7 cellular contexts compared by ENCODE assay signal in the genomic region with DNA sequence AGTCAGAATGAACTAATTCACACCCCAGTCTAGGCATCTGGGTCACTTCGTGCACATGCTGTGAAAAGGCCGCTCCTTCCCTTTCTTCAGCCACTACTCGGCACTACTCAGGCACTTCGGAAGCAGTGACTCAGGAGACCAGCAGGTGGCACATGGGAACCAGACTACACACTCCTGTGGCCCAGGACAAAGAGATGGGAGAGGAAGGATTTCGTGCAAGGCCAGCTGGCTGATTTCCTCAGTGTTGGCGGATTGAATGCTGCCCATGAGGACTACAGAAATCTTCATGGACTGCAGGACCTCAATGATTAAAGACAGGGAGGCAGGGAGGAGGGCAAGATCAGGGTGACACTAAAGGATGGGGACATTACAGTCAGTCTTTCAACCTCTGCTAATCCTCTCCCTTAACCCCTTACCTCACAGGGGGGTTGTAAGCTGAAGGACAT.
DNase-seq lines count a peak whose midpoint lies in the region; ATAC-seq, FAIRE-seq and TF ChIP-seq lines count a peak whose summit lies in the region.

No MANE protein-coding gene starts in this region.

- H3K27me3 ChIP-seq in adipocyte (replicated peaks; ENCODE audit: control insufficient read depth, insufficient read depth, low read length) (peaks cover 20% of the 10 kb centered on the region), heart left ventricle (no peaks in the 10 kb centered on the region)

- DNase-seq in GM12892 (ENCODE audit: insufficient read length) (peak; percentile 35), NCI-H1105 (lab: John Stamatoyannopoulos, UW) (peak; percentile 70), adipocyte (ENCODE audit: low read depth) (peak; percentile 88), heart left ventricle (peak; percentile 71 to 81 (median 77)), putamen (ENCODE audit: low spot score) (peak; percentile 77)

- FAIRE-seq in GM12892 (lab: Jason Lieb, UNC): peak; percentile 96

- no peak for TF ChIP-seq POLR2A in GM12892 (IDR thresholded peaks at IDR 0.05; ENCODE audit: low read depth, low read length)
- no peak for TF ChIP-seq POLR2A in heart left ventricle (IDR thresholded peaks at IDR 0.05)

- H3K4me1 ChIP-seq in adipocyte (ENCODE audit: control insufficient read depth, insufficient read depth, low read length) (peaks cover 2% of the 10 kb centered on the region), heart left ventricle (peaks cover 0 to 10% (median 0%) of the 10 kb centered on the region in 12 donors)

- intact Hi-C loops in heart left ventricle (cut with DNase I): loop anchor here (2.0 to 10.0 kb wide), 9 partner anchors 562 to 942 kb away; no protein-coding TSS in a partner anchor

- ATAC-seq in HG02642 (IDR thresholded peaks at IDR 0.05; ENCODE audit: poor library complexity, unreplicated experiment): peak; percentile 67
- peak; percentile 100 for ATAC-seq in SK-N-SH treated with all-trans-retinoic acid at 6 μM for 48 hours
- peak; percentile 92 to 99 (median 98) for ATAC-seq in heart left ventricle

- WGBS in heart left ventricle, 4 donors: 2 to 9% (median 8%) methylated on average over 6 of the region's 6 CpGs

- peak; percentile 59 to 87 (median 74) for TF ChIP-seq CTCF in heart left ventricle (IDR thresholded peaks at IDR 0.05)

- H3K36me3 ChIP-seq in adipocyte (ENCODE audit: control insufficient read depth, insufficient read depth, low read length, severe bottlenecking) (no peaks in the 10 kb centered on the region), heart left ventricle (no peaks in the 10 kb centered on the region)

- H3K9ac ChIP-seq in adipocyte (ENCODE audit: low read length): peak overlapping the region; percentile 10

- no peak overlapping the region for H3K27ac ChIP-seq in heart left ventricle

- H3K4me3 ChIP-seq in adipocyte (ENCODE audit: low read length) (no peak overlapping the region), heart left ventricle (no peak overlapping the region)

- no peaks in the 10 kb centered on the region for H3K9me3 ChIP-seq in adipocyte (ENCODE audit: control insufficient read depth, low read length)
- H3K9me3 ChIP-seq in heart left ventricle: no peaks in the 10 kb centered on the region

TF ChIP-seq in SK-N-SH treated with all-trans-retinoic acid at 6 μM for 48 hours, 23 proteins besides CTCF, POLR2A, EP300 and RAD21:
- TF ChIP-seq PATZ1 (CRISPR knock-in tag; IDR thresholded peaks at IDR 0.05; ENCODE audit: borderline replicate concordance) (no peak), PPARA (CRISPR knock-in tag; IDR thresholded peaks at IDR 0.05; ENCODE audit: borderline replicate concordance) (no peak), ZNF70 (CRISPR knock-in tag; IDR thresholded peaks at IDR 0.05) (no peak), TOX (CRISPR knock-in tag; IDR thresholded peaks at IDR 0.05; ENCODE audit: borderline replicate concordance) (no peak), ARNTL (CRISPR knock-in tag; IDR thresholded peaks at IDR 0.05; ENCODE audit: borderline replicate concordance, low read depth) (no peak), ZFP3 (CRISPR knock-in tag; IDR thresholded peaks at IDR 0.05) (no peak), ZC3H10 (CRISPR knock-in tag; IDR thresholded peaks at IDR 0.05) (no peak), ZFP30 (CRISPR knock-in tag; IDR thresholded peaks at IDR 0.05) (no peak), ESRRG (CRISPR knock-in tag; IDR thresholded peaks at IDR 0.05) (no peak), GLIS3 (CRISPR knock-in tag; IDR thresholded peaks at IDR 0.05) (no peak), ZNF565 (CRISPR knock-in tag; conservative IDR thresholded peaks at IDR 0.05; ENCODE audit: low read depth) (no peak), OSR1 (CRISPR knock-in tag; IDR thresholded peaks at IDR 0.05) (no peak), ZNF8 (CRISPR knock-in tag; IDR thresholded peaks at IDR 0.05) (no peak), CSDC2 (CRISPR knock-in tag; IDR thresholded peaks at IDR 0.05) (no peak), TCF4 (CRISPR knock-in tag; IDR thresholded peaks at IDR 0.05; ENCODE audit: borderline replicate concordance) (no peak)
- TF ChIP-seq, protein P1, sequence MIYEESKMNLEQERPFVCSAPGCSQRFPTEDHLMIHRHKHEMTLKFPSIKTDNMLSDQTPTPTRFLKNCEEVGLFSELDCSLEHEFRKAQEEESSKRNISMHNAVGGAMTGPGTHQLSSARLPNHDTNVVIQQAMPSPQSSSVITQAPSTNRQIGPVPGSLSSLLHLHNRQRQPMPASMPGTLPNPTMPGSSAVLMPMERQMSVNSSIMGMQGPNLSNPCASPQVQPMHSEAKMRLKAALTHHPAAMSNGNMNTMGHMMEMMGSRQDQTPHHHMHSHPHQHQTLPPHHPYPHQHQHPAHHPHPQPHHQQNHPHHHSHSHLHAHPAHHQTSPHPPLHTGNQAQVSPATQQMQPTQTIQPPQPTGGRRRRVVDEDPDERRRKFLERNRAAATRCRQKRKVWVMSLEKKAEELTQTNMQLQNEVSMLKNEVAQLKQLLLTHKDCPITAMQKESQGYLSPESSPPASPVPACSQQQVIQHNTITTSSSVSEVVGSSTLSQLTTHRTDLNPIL (CRISPR knock-in tag; IDR thresholded peaks at IDR 0.05; ENCODE audit: low read depth): no peak
- TF ChIP-seq, protein P2, sequence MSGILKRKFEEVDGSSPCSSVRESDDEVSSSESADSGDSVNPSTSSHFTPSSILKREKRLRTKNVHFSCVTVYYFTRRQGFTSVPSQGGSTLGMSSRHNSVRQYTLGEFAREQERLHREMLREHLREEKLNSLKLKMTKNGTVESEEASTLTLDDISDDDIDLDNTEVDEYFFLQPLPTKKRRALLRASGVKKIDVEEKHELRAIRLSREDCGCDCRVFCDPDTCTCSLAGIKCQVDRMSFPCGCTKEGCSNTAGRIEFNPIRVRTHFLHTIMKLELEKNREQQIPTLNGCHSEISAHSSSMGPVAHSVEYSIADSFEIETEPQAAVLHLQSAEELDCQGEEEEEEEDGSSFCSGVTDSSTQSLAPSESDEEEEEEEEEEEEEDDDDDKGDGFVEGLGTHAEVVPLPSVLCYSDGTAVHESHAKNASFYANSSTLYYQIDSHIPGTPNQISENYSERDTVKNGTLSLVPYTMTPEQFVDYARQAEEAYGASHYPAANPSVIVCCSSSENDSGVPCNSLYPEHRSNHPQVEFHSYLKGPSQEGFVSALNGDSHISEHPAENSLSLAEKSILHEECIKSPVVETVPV (CRISPR knock-in tag; IDR thresholded peaks at IDR 0.05): no peak
- TF ChIP-seq, protein P3, sequence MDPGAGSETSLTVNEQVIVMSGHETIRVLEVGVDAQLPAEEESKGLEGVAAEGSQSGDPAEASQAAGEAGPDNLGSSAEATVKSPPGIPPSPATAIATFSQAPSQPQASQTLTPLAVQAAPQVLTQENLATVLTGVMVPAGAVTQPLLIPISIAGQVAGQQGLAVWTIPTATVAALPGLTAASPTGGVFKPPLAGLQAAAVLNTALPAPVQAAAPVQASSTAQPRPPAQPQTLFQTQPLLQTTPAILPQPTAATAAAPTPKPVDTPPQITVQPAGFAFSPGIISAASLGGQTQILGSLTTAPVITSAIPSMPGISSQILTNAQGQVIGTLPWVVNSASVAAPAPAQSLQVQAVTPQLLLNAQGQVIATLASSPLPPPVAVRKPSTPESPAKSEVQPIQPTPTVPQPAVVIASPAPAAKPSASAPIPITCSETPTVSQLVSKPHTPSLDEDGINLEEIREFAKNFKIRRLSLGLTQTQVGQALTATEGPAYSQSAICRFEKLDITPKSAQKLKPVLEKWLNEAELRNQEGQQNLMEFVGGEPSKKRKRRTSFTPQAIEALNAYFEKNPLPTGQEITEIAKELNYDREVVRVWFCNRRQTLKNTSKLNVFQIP (CRISPR knock-in tag; IDR thresholded peaks at IDR 0.05; ENCODE audit: borderline replicate concordance, low read depth): no peak

Comparison
In these comparisons a context has a peak if more than half of its experiments do, and no peak if none do; other contexts are left out.
1. DNase-seq: peak in every context shown above with its lines; median percentile 88 in adipocyte; 77 in heart left ventricle; 77 in putamen; 70 in NCI-H1105; 35 in GM12892.